ENCODE assay signal across 35 cellular contexts in the genomic region with DNA sequence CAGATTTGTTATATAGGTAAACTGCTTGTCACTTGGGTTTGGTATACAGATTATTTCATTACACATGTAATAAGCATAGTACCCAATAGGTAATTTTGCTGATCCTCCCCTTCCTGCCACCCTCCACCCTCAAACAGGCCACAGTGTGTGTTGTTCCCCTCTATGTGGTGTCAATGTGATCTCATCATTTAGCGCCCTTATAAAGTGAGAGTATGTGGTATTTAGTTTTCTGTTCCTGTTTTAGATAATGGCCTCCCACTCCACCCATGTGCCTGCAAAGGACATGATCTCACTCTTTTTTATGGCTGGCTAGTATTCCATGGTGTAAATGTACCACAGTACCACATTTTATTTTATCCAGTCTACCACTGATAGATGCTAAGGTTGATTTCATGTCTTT.
DNase-seq lines count a peak whose midpoint lies in the region; ATAC-seq, FAIRE-seq and TF ChIP-seq lines count a peak whose summit lies in the region.
"Had no signal": no experiment of that assay in that cellular context is flagged by ENCODE, and none has a peak within 500 bp of the region (broad histone marks: within the 10 kb centered on the region; RNA-seq: fewer than 3 reads in every experiment).

No MANE protein-coding gene starts in this region.

- no peaks in the 10 kb centered on the region for H3K36me3 ChIP-seq in GM12878 (ENCODE audit: control insufficient read depth in 2 of 2, insufficient read depth in 2 of 2, low read length in 1 of 2)
- H3K36me3 ChIP-seq in tibial nerve, result no peaks in the 10 kb centered on the region
- H3K36me3 ChIP-seq: BE2C; BLaER1; BLaER1 treated with 17β-estradiol and CSF1 and Interleukin-3, amounts not matched to agents 10 nM and 100 nM had no signal

- peak; percentile 73 for ATAC-seq in GM12878
- no peak for ATAC-seq in GM19452 (IDR thresholded peaks at IDR 0.05; ENCODE audit: unreplicated experiment)
- ATAC-seq: A549; CD8-positive, alpha-beta T cell had no signal

- 0% methylated on average over 1 of the region's 1 CpG for WGBS in GM12878 (ENCODE audit: insufficient coverage, insufficient replicate concordance, low lambda C conversion rate, missing lambda C conversion rate)
- WGBS in tibial nerve, 2 donors, result 92 to 97% methylated on average over 1 of the region's 1 CpG

- TF ChIP-seq EP300 in GM12878 (IDR thresholded peaks at IDR 0.05; ENCODE audit: borderline replicate concordance in 1 of 2, control insufficient read depth in 1 of 2, low read depth in 2 of 2, low read length in 2 of 2), result no peak
- no peak for TF ChIP-seq EP300 in tibial nerve (IDR thresholded peaks at IDR 0.05)

- no peaks in the 10 kb centered on the region for H3K79me2 ChIP-seq in GM12878 (ENCODE audit: control insufficient read depth, insufficient read depth, low read length)

- TF ChIP-seq RAD21 in GM12878 (IDR thresholded peaks at IDR 0.05; ENCODE audit: insufficient read depth, low read depth, low read length), result no peak

- TF ChIP-seq CTCF in NB4 (IDR thresholded peaks at IDR 0.05; ENCODE audit: low read depth, low read length) (no peak), GM12878 (IDR thresholded peaks at IDR 0.05 in 2 of 3, conservative IDR thresholded peaks at IDR 0.05 in 1 of 3; ENCODE audit: control insufficient read depth in 2 of 3, extremely low read depth in 1 of 3, insufficient read depth in 1 of 3, low read depth in 3 of 3, low read length in 3 of 3) (no peak), tibial nerve (IDR thresholded peaks at IDR 0.05) (no peak)

- SMC1A ChIA-PET in GM12878 (lab: Charles Lee; ENCODE audit: uncharacterized antibody, unreplicated experiment), result no interaction called here

- POLR2A ChIA-PET in GM12878 (lab: Charles Lee), result no interaction called here

- H3K4me3 ChIP-seq in NB4 (ENCODE audit: low read depth, low read length) (no peak overlapping the region), GM12878 (no peak overlapping the region), tibial nerve (no peak overlapping the region)
- H3K4me3 ChIP-seq: A549; BLaER1; BLaER1 treated with 17β-estradiol and CSF1 and Interleukin-3, amounts not matched to agents 10 nM and 100 nM had no signal

- H3K9ac ChIP-seq in GM12878 (ENCODE audit: control insufficient read depth, insufficient read depth, low read length), result no peak overlapping the region
- H3K9ac ChIP-seq: BLaER1; BLaER1 treated with 17β-estradiol and CSF1 and Interleukin-3, amounts not matched to agents 10 nM and 100 nM had no signal

- intact Hi-C loops in GM12878 (cut with micrococcal nuclease; ENCODE audit: unreplicated experiment), result no loop called here

- no peak overlapping the region for H2AFZ ChIP-seq in GM12878 (ENCODE audit: control insufficient read depth, low read depth, low read length)

- no peak overlapping the region for H3K4me2 ChIP-seq in GM12878 (ENCODE audit: control insufficient read depth, insufficient read depth)
- H3K4me2 ChIP-seq: A549; BLaER1; BLaER1 treated with 17β-estradiol and CSF1 and Interleukin-3, amounts not matched to agents 10 nM and 100 nM had no signal

- H3K4me1 ChIP-seq in GM12878 (ENCODE audit: control insufficient read depth, insufficient read depth, low read length), result no peaks in the 10 kb centered on the region
- H3K4me1 ChIP-seq in tibial nerve, result no peaks in the 10 kb centered on the region
- H3K4me1 ChIP-seq: A549; BE2C; BLaER1; BLaER1 treated with 17β-estradiol and CSF1 and Interleukin-3, amounts not matched to agents 10 nM and 100 nM; Caco-2 had no signal

- in situ Hi-C loops in GM12878 (cut with MboI), result no loop called here

- no TSS peak for BruUV-seq in GM12878 (replicated peaks; lab: Mats Ljungman, UMichigan)

- no peak overlapping the region for H3K27ac ChIP-seq in GM12878 (ENCODE audit: control insufficient read depth, insufficient read depth)
- H3K27ac ChIP-seq in tibial nerve, result no peak overlapping the region
- H3K27ac ChIP-seq: 22Rv1; A549; BLaER1; BLaER1 treated with 17β-estradiol and CSF1 and Interleukin-3, amounts not matched to agents 10 nM and 100 nM; C4-2B had no signal

- no peak for TF ChIP-seq POLR2A in GM12891 (IDR thresholded peaks at IDR 0.05; ENCODE audit: low read depth, low read length)
- TF ChIP-seq POLR2A in NB4 (IDR thresholded peaks at IDR 0.05; ENCODE audit: extremely low read depth, insufficient read length), result no peak
- no peak for TF ChIP-seq POLR2A in GM12878 (IDR thresholded peaks at IDR 0.05; ENCODE audit: low read depth, low read length)
- no peak for TF ChIP-seq POLR2A in tibial nerve (IDR thresholded peaks at IDR 0.05)

- FAIRE-seq in GM12891 (lab: Jason Lieb, UNC) (no peak), GM12878 (lab: Jason Lieb, UNC) (no peak)
- FAIRE-seq: A204.1, A549, D721Med had no signal

- RAD21 ChIA-PET in GM12878 (lab: Charles Lee; ENCODE audit: unreplicated experiment), result interaction anchor here (0.6 kb wide), 1 partner anchor 65 kb away, joined by 4 read pairs; no protein-coding TSS in a partner anchor

- CTCF ChIA-PET in GM12878 (lab: Yijun Ruan, JAX), result no interaction called here

- H3K9me3 ChIP-seq in GM12878 (replicated peaks; ENCODE audit: control insufficient read depth, insufficient read depth, low read length), result no peaks in the 10 kb centered on the region; the same call in 2 of the 3 replicates
- peaks cover 0 to 11% (median 3%) of the 10 kb centered on the region in 4 donors for H3K9me3 ChIP-seq in tibial nerve
- H3K9me3 ChIP-seq: A549, BE2C, BLaER1, Caco-2 had no signal

- no peaks in the 10 kb centered on the region for H4K20me1 ChIP-seq in GM12878 (ENCODE audit: control insufficient read depth, insufficient read depth)
- H4K20me1 ChIP-seq: BLaER1; BLaER1 treated with 17β-estradiol and CSF1 and Interleukin-3, amounts not matched to agents 10 nM and 100 nM had no signal

- H3K27me3 ChIP-seq in GM12878 (replicated peaks in 1 of 2; ENCODE audit: control insufficient read depth in 2 of 2, insufficient read depth in 2 of 2, low read length in 1 of 2) (no peaks in the 10 kb centered on the region), tibial nerve (no peaks in the 10 kb centered on the region)
- H3K27me3 ChIP-seq: BE2C; BLaER1; BLaER1 treated with 17β-estradiol and CSF1 and Interleukin-3, amounts not matched to agents 10 nM and 100 nM had no signal

- DNase-seq in GM12891 (ENCODE audit: insufficient read length, low spot score) (no peak), MV-4-11 (lab: John Stamatoyannopoulos, UW) (peak; percentile 17), NB4 (ENCODE audit: low read depth) (peak; percentile 1), GM12878 (ENCODE audit: low read depth, low spot score) (no peak), inferior parietal cortex (ENCODE audit: extremely low spot score) (no peak), NCI-H345 (lab: John Stamatoyannopoulos, UW) (no peak), tibial nerve (ENCODE audit: low spot score in 2 of 2) (no peak)
- DNase-seq: 8988T; ACHN; AML-193; BE2C; C1 segment of cervical spinal cord; Caco-2; Calu3; CD4-positive, alpha-beta memory T cell; CD4-positive, alpha-beta T cell; CD4-positive, CD25-positive, alpha-beta regulatory T cell; CD8-positive, alpha-beta memory T cell; CD8-positive, alpha-beta T cell; COR-L47; DMS 273 treated with DMSO at 0.1 percent for 48 hours; DMS153; DMS53; DMS79; DMS79 treated with DMSO at 0.1 percent for 48 hours; DND-41; EL had no signal

TF ChIP-seq in GM12891, 5 proteins besides CTCF, POLR2A, EP300 and RAD21:
- TF ChIP-seq SPI1 (IDR thresholded peaks at IDR 0.05; ENCODE audit: low read depth, low read length) (peak; percentile 56), TAF1 (IDR thresholded peaks at IDR 0.05; ENCODE audit: low read depth, low read length) (no peak)

TF ChIP-seq in GM12878, 131 proteins besides CTCF, POLR2A, EP300 and RAD21:
- TF ChIP-seq, protein P1, sequence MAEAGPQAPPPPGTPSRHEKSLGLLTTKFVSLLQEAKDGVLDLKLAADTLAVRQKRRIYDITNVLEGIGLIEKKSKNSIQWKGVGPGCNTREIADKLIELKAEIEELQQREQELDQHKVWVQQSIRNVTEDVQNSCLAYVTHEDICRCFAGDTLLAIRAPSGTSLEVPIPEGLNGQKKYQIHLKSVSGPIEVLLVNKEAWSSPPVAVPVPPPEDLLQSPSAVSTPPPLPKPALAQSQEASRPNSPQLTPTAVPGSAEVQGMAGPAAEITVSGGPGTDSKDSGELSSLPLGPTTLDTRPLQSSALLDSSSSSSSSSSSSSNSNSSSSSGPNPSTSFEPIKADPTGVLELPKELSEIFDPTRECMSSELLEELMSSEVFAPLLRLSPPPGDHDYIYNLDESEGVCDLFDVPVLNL (IDR thresholded peaks at IDR 0.05; ENCODE audit: low read depth, low read length), result no peak
- TF ChIP-seq ATF7 (IDR thresholded peaks at IDR 0.05; ENCODE audit: low read depth), result peak; percentile 41; the same call in 1 of the 2 replicates
- TF ChIP-seq, protein P2, sequence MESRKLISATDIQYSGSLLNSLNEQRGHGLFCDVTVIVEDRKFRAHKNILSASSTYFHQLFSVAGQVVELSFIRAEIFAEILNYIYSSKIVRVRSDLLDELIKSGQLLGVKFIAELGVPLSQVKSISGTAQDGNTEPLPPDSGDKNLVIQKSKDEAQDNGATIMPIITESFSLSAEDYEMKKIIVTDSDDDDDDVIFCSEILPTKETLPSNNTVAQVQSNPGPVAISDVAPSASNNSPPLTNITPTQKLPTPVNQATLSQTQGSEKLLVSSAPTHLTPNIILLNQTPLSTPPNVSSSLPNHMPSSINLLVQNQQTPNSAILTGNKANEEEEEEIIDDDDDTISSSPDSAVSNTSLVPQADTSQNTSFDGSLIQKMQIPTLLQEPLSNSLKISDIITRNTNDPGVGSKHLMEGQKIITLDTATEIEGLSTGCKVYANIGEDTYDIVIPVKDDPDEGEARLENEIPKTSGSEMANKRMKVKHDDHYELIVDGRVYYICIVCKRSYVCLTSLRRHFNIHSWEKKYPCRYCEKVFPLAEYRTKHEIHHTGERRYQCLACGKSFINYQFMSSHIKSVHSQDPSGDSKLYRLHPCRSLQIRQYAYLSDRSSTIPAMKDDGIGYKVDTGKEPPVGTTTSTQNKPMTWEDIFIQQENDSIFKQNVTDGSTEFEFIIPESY (IDR thresholded peaks at IDR 0.05), result 0 out of 2 replicates have a peak, but pooled peaks have one; percentile 18

Comparison
In these comparisons a context has a peak if more than half of its experiments do, and no peak if none do; other contexts are left out.
1. DNase-seq: peak in MV-4-11 (single experiment) and NB4 (single experiment); none in GM12891 (single experiment), GM12878 (single experiment), inferior parietal cortex (single experiment), NCI-H345 (single experiment) and tibial nerve (0 of 2).